Comparison of ENCODE assay signal across 20 cellular contexts in the genomic region with DNA sequence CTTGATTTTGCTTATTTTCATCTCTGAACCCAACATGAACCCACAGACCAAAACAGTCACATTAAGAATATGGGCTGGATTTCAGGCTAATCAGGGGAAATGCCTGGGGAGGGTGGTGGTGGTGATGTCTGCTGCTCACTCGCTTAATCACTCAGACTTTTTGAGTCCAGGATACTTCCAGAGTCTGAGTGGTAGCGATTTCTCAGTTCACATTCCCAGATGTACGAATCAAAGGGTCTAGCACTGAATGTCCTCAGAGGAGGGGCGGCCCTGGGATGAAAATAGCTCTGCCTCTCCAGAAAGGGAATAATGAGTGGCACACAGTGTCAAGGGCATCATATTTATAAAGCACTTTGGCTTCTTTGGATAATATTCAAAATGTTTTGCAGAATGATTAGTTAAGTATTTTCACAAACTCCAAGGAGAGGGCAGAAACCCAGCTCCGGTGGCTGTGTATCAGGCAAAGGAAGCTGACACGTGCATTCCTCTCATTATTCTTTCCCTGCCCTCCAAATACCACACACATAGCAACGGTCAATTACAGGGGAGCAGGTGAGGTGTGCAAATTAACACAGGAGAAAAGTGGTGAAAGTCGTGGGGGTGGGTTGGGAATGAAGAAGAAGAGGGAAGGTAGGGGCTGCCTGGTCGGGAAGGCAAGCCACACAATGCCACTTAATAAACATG.
A peak's percentile ranks its signal among the peaks of the same experiment; 100 is the strongest.
DNase-seq lines count a peak whose midpoint lies in the region; FAIRE-seq and TF ChIP-seq lines count a peak whose summit lies in the region.
"Had no signal": no experiment of that assay in that cellular context is flagged by ENCODE, and none has a peak within 500 bp of the region (broad histone marks: within the 10 kb centered on the region; RNA-seq: fewer than 3 reads in every experiment).

No MANE protein-coding gene starts in this region.

- no peaks in the 10 kb centered on the region for H3K4me1 ChIP-seq in OCI-LY7 (ENCODE audit: insufficient read depth, low read length, poor library complexity, severe bottlenecking)
- H3K4me1 ChIP-seq: BLaER1, parathyroid adenoma had no signal

- H3K9me2 ChIP-seq in OCI-LY7 (ENCODE audit: insufficient read depth, low read length) = no peaks in the 10 kb centered on the region

- DNase-seq in GM03348 (ENCODE audit: low spot score) (peak; percentile 63), astrocyte of the spinal cord (ENCODE audit: low read depth, low spot score) (peak; percentile 4), iPS-NIHi11 (ENCODE audit: low spot score) (peak; percentile 9), retina (peak; percentile 23), NCI-H524 (lab: John Stamatoyannopoulos, UW) (no peak), OCI-LY7 (ENCODE audit: low spot score) (no peak), HCEC 1CT (no peak), GM12892 (ENCODE audit: insufficient read length) (no peak)
- DNase-seq: activated CD4-positive, alpha-beta T cell treated with anti-CD3 and anti-CD28 coated beads for 1 hour; activated naive CD4-positive, alpha-beta T cell treated with anti-CD3 and anti-CD28 coated beads, Interleukin-2, amount 50 U/mL, for 16 hours; glutamatergic neuron; mucosa of descending colon; NCI-H1694; NCI-H446 treated with DMSO at 0.1 percent for 48 hours; stimulated activated CD4-positive, alpha-beta T cell treated with anti-CD3 and anti-CD28 coated beads, Interleukin-12 subunit alpha, Interleukin-12 subunit beta, amount 100 ng/mL, for 4 hours; stimulated activated naive CD8-positive, alpha-beta T cell treated with anti-CD3 and anti-CD28 coated beads, Interleukin-15, Interleukin-2, amounts not matched to agents 100 U/mL and 50 U/mL, for 24 hours; T-helper 2 cell had no signal

- FAIRE-seq in GM12892 (lab: Jason Lieb, UNC) = no peak
- FAIRE-seq: keratinocyte had no signal

- no TSS peak for BruUV-seq in OCI-LY7 (replicated peaks; lab: Mats Ljungman, UMichigan)

- H3K79me2 ChIP-seq in OCI-LY7 (ENCODE audit: insufficient read depth, low read depth, low read length) = no peaks in the 10 kb centered on the region
- H3K79me2 ChIP-seq: parathyroid adenoma had no signal

- no peak overlapping the region for H3K4me2 ChIP-seq in OCI-LY7 (ENCODE audit: low read length)
- H3K4me2 ChIP-seq: BLaER1 had no signal

- H3K9me3 ChIP-seq in OCI-LY7 (ENCODE audit: low read length) = no peaks in the 10 kb centered on the region
- H3K9me3 ChIP-seq: BLaER1, mucosa of descending colon had no signal

- H2AFZ ChIP-seq in OCI-LY7 (ENCODE audit: low read length) = no peak overlapping the region
- H2AFZ ChIP-seq: parathyroid adenoma had no signal

- TF ChIP-seq CTCF in astrocyte of the spinal cord (IDR thresholded peaks at IDR 0.05; ENCODE audit: low read depth, low read length) = no peak
- TF ChIP-seq CTCF in OCI-LY7 (conservative IDR thresholded peaks at IDR 0.05; ENCODE audit: low read length) = no peak

- POLR2A ChIA-PET in OCI-LY7 (lab: Charles Lee) = no interaction called here

- in situ Hi-C loops in astrocyte of the spinal cord (cut with HindIII; ENCODE audit: low sequenced_read_pairs) = no loop called here

- intact Hi-C loops in OCI-LY7 (cut with micrococcal nuclease; ENCODE audit: unreplicated experiment) = no loop called here

- H3K36me3 ChIP-seq in OCI-LY7 (ENCODE audit: insufficient read depth, low read length) = no peaks in the 10 kb centered on the region
- H3K36me3 ChIP-seq: BLaER1 had no signal

- H4K20me1 ChIP-seq in OCI-LY7 (ENCODE audit: insufficient read depth, low read length) = no peaks in the 10 kb centered on the region
- H4K20me1 ChIP-seq: BLaER1 had no signal

- H3K27ac ChIP-seq in OCI-LY7 (ENCODE audit: low read depth, low read length, poor library complexity, severe bottlenecking) = no peak overlapping the region
- H3K27ac ChIP-seq: BLaER1, parathyroid adenoma had no signal

- CTCF ChIA-PET in OCI-LY7 (lab: Charles Lee; ENCODE audit: unreplicated experiment) = no interaction called here

- no peak overlapping the region for H3K4me3 ChIP-seq in astrocyte of the spinal cord (ENCODE audit: low read depth, low read length)
- H3K4me3 ChIP-seq in OCI-LY7 (ENCODE audit: low read depth, low read length, poor library complexity, severe bottlenecking) = no peak overlapping the region
- H3K4me3 ChIP-seq: BLaER1, mucosa of descending colon had no signal

- no peak for TF ChIP-seq POLR2A in GM12892 (IDR thresholded peaks at IDR 0.05; ENCODE audit: low read depth, low read length)

Comparison
In these comparisons a context has a peak if more than half of its experiments do, and no peak if none do; other contexts are left out.
1. DNase-seq: peak in GM03348 (single experiment), astrocyte of the spinal cord (single experiment), iPS-NIHi11 (single experiment) and retina (single experiment); none in NCI-H524 (0 of 2), OCI-LY7 (single experiment), HCEC 1CT (single experiment) and GM12892 (single experiment).